ENCODE assay signal across 21 cellular contexts in the genomic region with DNA sequence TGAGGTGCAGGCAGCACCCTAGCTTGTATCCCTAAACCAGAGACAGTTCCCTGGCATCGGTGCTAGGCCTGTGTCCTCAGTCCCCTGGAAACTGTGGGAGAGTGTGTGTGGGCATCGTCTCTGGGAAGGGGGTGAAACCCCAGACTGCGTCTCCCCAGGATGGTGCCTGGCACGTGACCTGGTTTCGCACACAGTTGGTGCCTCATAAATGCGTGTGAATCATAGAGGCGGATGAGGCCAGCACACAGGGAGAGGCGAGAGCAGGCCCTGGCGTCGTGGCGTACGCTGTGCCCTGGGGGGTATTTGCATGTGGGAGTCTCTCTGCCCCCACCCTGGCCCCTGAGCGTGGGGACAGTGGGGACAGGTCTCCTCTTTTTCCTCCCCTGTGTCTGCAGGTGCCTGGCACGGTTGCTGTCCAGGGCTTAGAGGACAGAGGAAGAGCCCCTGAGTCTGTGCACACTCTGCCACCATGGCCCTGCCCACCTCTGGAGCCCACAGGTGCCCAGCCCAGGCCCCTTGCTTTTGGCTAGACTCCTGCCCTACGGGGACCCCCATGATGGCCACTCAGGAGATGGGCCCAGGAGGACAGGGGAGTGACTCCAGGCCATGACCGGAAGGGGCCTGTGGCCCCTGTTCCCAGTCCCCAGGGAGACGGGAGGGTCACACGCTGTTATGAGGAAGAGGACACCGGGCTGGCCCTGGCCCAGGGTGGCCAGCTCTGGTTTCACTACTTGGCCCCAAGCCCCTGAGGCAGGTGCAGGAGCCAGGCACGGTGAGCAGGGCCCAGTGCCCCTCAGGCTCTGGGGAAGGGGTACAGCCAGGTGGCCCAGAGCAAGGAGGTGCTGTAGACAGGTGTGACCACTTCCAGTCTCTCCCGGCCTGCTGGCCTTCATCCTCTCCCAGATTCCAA. TPM values are rescaled to one million over a fixed set of nuclear protein-coding genes. Genes with fewer than 3 reads are reported as not detected.
"Had no signal": no experiment of that assay in that cellular context is flagged by ENCODE, and none has a peak within 500 bp of the region (broad histone marks: within the 10 kb centered on the region; RNA-seq: fewer than 3 reads in every experiment).

No MANE protein-coding gene starts in this region.

- H3K4me3 Mint-ChIP-seq: activated CD4-positive, alpha-beta memory T cell treated with anti-CD3 and anti-CD28 coated beads for 36 hours; activated CD4-positive, alpha-beta T cell treated with anti-CD3 and anti-CD28 coated beads for 36 hours; activated CD8-positive, alpha-beta memory T cell treated with anti-CD3 and anti-CD28 coated beads, Interleukin-2, amount 10 ng/mL, durations not matched to agents 7 days and 5 days; activated naive CD4-positive, alpha-beta T cell treated with anti-CD3 and anti-CD28 coated beads, Interleukin-2, amount 10 ng/mL, durations not matched to agents 7 days and 5 days; endodermal cell had no signal

- DNase-seq: activated CD4-positive, alpha-beta memory T cell treated with anti-CD3 and anti-CD28 coated beads for 36 hours; activated CD4-positive, alpha-beta T cell treated with anti-CD3 and anti-CD28 coated beads for 36 hours; activated CD8-positive, alpha-beta memory T cell treated with anti-CD3 and anti-CD28 coated beads, Interleukin-2, amount 10 ng/mL, durations not matched to agents 7 days and 5 days; activated naive CD4-positive, alpha-beta T cell treated with anti-CD3 and anti-CD28 coated beads, Interleukin-2, amount 10 ng/mL, durations not matched to agents 7 days and 5 days; activated T-cell treated with anti-CD3 and anti-CD28 coated beads, Interleukin-2, amount 50 U/mL, for 1 hour; endodermal cell; left colon; midbrain; stimulated activated CD4-positive, alpha-beta T cell treated with anti-CD3 and anti-CD28 coated beads, Interleukin-15, amount 100 ng/mL, for 24 hours; stimulated activated CD4-positive, alpha-beta T cell treated with anti-CD3 and anti-CD28 coated beads, Interleukin-4, amount 100 ng/mL, for 1 hour; stimulated activated naive CD4-positive, alpha-beta T cell treated with Interleukin-2 at 50 U/mL for 16 hours; upper lobe of right lung had no signal

- H3K9me3 Mint-ChIP-seq: activated CD4-positive, alpha-beta memory T cell treated with anti-CD3 and anti-CD28 coated beads for 36 hours; activated naive CD4-positive, alpha-beta T cell treated with anti-CD3 and anti-CD28 coated beads, Interleukin-2, amount 10 ng/mL, durations not matched to agents 7 days and 5 days; endodermal cell; neural crest cell had no signal

- H3K36me3 Mint-ChIP-seq: activated CD4-positive, alpha-beta memory T cell treated with anti-CD3 and anti-CD28 coated beads for 36 hours; activated CD8-positive, alpha-beta memory T cell treated with anti-CD3 and anti-CD28 coated beads, Interleukin-2, amount 10 ng/mL, durations not matched to agents 7 days and 5 days; activated naive CD4-positive, alpha-beta T cell treated with anti-CD3 and anti-CD28 coated beads, Interleukin-2, amount 10 ng/mL, durations not matched to agents 7 days and 5 days had no signal

- H3K4me3 ChIP-seq: lung, skin epidermis, upper lobe of right lung had no signal

- H3K4me1 Mint-ChIP-seq: activated CD4-positive, alpha-beta T cell treated with anti-CD3 and anti-CD28 coated beads for 36 hours; activated CD8-positive, alpha-beta memory T cell treated with anti-CD3 and anti-CD28 coated beads, Interleukin-2, amount 10 ng/mL, durations not matched to agents 7 days and 5 days; activated naive CD4-positive, alpha-beta T cell treated with anti-CD3 and anti-CD28 coated beads, Interleukin-2, amount 10 ng/mL, durations not matched to agents 7 days and 5 days had no signal

- FAIRE-seq: astrocyte, bronchial epithelial cell, frontal cortex had no signal

- H3K27ac Mint-ChIP-seq: activated CD4-positive, alpha-beta memory T cell treated with anti-CD3 and anti-CD28 coated beads for 36 hours; activated CD4-positive, alpha-beta T cell treated with anti-CD3 and anti-CD28 coated beads for 36 hours; activated CD8-positive, alpha-beta memory T cell treated with anti-CD3 and anti-CD28 coated beads, Interleukin-2, amount 10 ng/mL, durations not matched to agents 7 days and 5 days; activated naive CD4-positive, alpha-beta T cell treated with anti-CD3 and anti-CD28 coated beads, Interleukin-2, amount 10 ng/mL, durations not matched to agents 7 days and 5 days; endodermal cell had no signal

- H3K9me3 ChIP-seq: heart left ventricle, upper lobe of right lung had no signal

- ATAC-seq: activated CD4-positive, alpha-beta T cell treated with anti-CD3 and anti-CD28 coated beads for 36 hours; activated CD8-positive, alpha-beta memory T cell treated with anti-CD3 and anti-CD28 coated beads, Interleukin-2, amount 10 ng/mL, durations not matched to agents 7 days and 5 days had no signal

- H3K27ac ChIP-seq: heart left ventricle, skin epidermis, upper lobe of right lung, VCaP had no signal

- H3K36me3 ChIP-seq: heart left ventricle, upper lobe of right lung had no signal

RNA-seq across cellular contexts. Expression of gene FSCN2, which starts 1.3 kb away (rescaled TPM):
- total RNA-seq: epithelial cell of proximal tubule had no signal
